8 cellular contexts compared by ENCODE assay signal in the genomic region with DNA sequence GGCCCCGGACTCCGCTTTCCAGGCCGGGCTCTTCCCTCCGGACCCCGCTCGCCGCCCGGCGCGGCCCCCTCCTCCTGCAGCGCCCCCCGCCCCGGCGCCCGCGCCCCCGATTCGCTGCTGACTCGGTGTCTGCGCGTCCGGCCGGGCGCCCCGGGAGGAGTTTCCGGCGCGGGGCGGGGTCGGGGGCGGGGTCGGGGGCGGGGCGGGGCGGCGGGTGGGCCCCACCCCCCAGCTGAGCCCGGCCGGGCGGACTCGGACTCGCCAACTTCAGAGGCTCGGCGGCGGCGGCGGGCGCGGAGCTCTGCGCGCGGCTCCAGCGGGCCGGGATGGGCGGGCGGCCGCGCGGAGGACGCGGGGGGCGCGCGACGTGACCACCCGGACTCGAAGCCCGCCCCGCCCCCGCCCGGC. TPM values are rescaled to one million over a fixed set of nuclear protein-coding genes. Genes with fewer than 3 reads are reported as not detected.
A peak's percentile ranks its signal among the peaks of the same experiment; 100 is the strongest.
DNase-seq lines count a peak whose midpoint lies in the region; ATAC-seq lines count a peak whose summit lies in the region.

A gene with protein sequence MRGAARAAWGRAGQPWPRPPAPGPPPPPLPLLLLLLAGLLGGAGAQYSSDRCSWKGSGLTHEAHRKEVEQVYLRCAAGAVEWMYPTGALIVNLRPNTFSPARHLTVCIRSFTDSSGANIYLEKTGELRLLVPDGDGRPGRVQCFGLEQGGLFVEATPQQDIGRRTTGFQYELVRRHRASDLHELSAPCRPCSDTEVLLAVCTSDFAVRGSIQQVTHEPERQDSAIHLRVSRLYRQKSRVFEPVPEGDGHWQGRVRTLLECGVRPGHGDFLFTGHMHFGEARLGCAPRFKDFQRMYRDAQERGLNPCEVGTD (plus strand): TSS at position 270 of the 408 bp plus-strand sequence. CDS start 207 bp downstream, outside the sequence.

- DNase-seq in AG08395 (ENCODE audit: low spot score) (peak; percentile 92), LoVo (ENCODE audit: low spot score) (peak; percentile 80), dermis blood vessel endothelial cell (peak; percentile 67), left lobe of liver (ENCODE audit: low spot score) (peak; percentile 79), NCI-H2107 (lab: John Stamatoyannopoulos, UW) (no peak)
- DNase-seq in activated CD4-positive, alpha-beta T cell treated with anti-CD3 and anti-CD28 coated beads for 1 hour, result peak; percentile 32
- peak; percentile 59 to 69 for DNase-seq in stimulated activated CD4-positive, alpha-beta T cell treated with anti-CD3 and anti-CD28 coated beads, Interleukin-2, amount 100 ng/mL, for 24 hours

- peak; percentile 49 for ATAC-seq in GM18868 (IDR thresholded peaks at IDR 0.05; ENCODE audit: unreplicated experiment)
- ATAC-seq in left lobe of liver, result peak; percentile 80

RNA-seq across cellular contexts. Expression of the gene that starts here (rescaled TPM):
- total RNA-seq in dermis blood vessel endothelial cell (80.6 and 85.3 TPM in 2 replicates), left lobe of liver (4.7 TPM)

Comparison
In these comparisons a context has a peak if more than half of its experiments do, and no peak if none do; other contexts are left out.
1. RNA of the gene that starts here (total RNA-seq): 80.6 to 85.3 TPM in dermis blood vessel endothelial cell; 4.7 TPM in left lobe of liver (single experiment); every median in the first group is over 10 times any median in the second.